8 cellular contexts compared by ENCODE assay signal in the genomic region with DNA sequence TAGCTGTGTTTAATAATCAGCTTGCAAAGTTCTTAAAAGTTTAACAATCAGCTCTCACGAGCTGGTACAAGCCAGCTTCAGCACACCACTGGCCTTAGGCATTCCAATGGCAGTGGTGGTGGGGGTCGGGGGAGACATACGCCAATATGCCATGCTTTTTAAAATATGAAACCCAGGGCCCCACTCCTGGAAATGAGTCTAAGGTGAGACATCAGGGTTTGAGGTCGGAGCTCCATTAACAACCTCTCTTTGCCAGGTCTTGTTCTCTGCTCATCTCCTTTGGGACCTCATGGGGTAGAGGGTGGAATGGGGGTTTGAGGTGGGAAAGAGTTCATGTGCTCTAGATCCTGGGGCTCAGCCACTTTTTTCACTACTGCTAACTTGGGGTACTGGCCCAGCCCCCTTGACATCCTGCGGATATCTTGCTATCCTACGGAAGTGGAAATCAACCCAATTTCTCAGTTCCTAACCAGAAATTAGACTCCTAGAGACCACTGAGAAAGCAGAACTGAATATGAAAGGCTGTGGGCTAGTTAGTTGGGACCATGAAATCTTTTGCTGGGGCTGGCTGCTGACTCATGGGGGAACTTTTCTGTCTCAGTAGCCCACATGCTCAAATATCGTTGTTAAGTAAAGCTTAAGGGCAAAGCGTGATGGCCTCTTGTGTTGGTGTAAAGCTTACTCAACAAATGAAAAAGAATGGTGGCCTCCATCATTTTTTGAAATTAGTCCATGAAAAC.
A peak's percentile ranks its signal among the peaks of the same experiment; 100 is the strongest.
DNase-seq lines count a peak whose midpoint lies in the region; ATAC-seq, FAIRE-seq and TF ChIP-seq lines count a peak whose summit lies in the region.

No MANE protein-coding gene starts in this region.

- H3K4me2 ChIP-seq in HCT116 (ENCODE audit: low read length), result no peak overlapping the region

- DNase-seq in HCT116 (ENCODE audit: low read depth, low spot score) (no peak), NOMO-1 (lab: John Stamatoyannopoulos, UW; ENCODE audit: unreplicated experiment in 2 of 2) (peak; percentile 89 to 95), NCI-H1048 (lab: John Stamatoyannopoulos, UW) (no peak), occipital lobe (lab: John Stamatoyannopoulos, UW) (no peak), D721Med (ENCODE audit: insufficient read length, low spot score) (no peak), aorta (no peak)

- BruUV-seq in HCT116 (replicated peaks; lab: Mats Ljungman, UMichigan), result no TSS peak

- FAIRE-seq in D721Med (lab: Jason Lieb, UNC), result no peak

- CTCF ChIA-PET in HCT116 (lab: Charles Lee), result interaction anchor here (1.4 kb wide), 1 partner anchor 9 kb away, joined by 5 read pairs; no protein-coding TSS in a partner anchor

- no peaks in the 10 kb centered on the region for H4K20me1 ChIP-seq in HCT116 (ENCODE audit: insufficient read depth)

- peak; percentile 96 for ATAC-seq in GM18511 (IDR thresholded peaks at IDR 0.05; ENCODE audit: unreplicated experiment)
- ATAC-seq in HCT116, result no peak
- ATAC-seq in aorta (ENCODE audit: low FRiP score), result no peak

- TF ChIP-seq POLR2A in HCT116 (IDR thresholded peaks at IDR 0.05; ENCODE audit: borderline replicate concordance, extremely low read depth, insufficient read depth, insufficient read length), result no peak

- intact Hi-C loops in HCT116 (cut with micrococcal nuclease) (no loop called here), aorta (cut with DNase I) (loop anchor here in 1 of 2 donors (10.0 kb wide), 1 partner anchor 128 kb away; the partner anchor contains the start of gene CD44)

- H3K79me2 ChIP-seq in HCT116 (ENCODE audit: insufficient read depth, low read length), result no peaks in the 10 kb centered on the region

- H3K4me3 ChIP-seq in HCT116 (replicated peaks in 1 of 2; ENCODE audit: low read depth in 1 of 2, low read length in 2 of 2), result no peak overlapping the region
- no peak overlapping the region for H3K4me3 ChIP-seq in muscle layer of duodenum (ENCODE audit: low read depth in 1 of 2, low read length in 2 of 2)
- H3K4me3 ChIP-seq in aorta (ENCODE audit: low read length in 2 of 2), result no peak overlapping the region

- H3K9me3 ChIP-seq in HCT116 (ENCODE audit: control insufficient read depth in 1 of 2, insufficient read depth in 1 of 2, low read depth in 1 of 2, low read length in 2 of 2) (no peaks in the 10 kb centered on the region), muscle layer of duodenum (ENCODE audit: control insufficient read depth in 1 of 2, low read length in 2 of 2) (no peaks in the 10 kb centered on the region), aorta (ENCODE audit: control insufficient read depth, low read length) (no peaks in the 10 kb centered on the region)

- H3K36me3 ChIP-seq in HCT116 (ENCODE audit: control insufficient read depth in 1 of 2, insufficient read depth in 2 of 2, low read length in 2 of 2) (no peaks in the 10 kb centered on the region), muscle layer of duodenum (ENCODE audit: control insufficient read depth in 1 of 2, insufficient read depth in 2 of 2, low read length in 2 of 2) (no peaks in the 10 kb centered on the region), aorta (ENCODE audit: control insufficient read depth in 1 of 2, insufficient read depth in 2 of 2, low read length in 1 of 2) (no peaks in the 10 kb centered on the region)

- peak overlapping the region; percentile 99; the same call in 1 of the 2 replicates for H3K27ac ChIP-seq in HCT116 (ENCODE audit: low read depth, low read length)
- H3K27ac ChIP-seq in muscle layer of duodenum (ENCODE audit: low read length), result peak overlapping the region; percentile 14
- H3K27ac ChIP-seq in aorta (ENCODE audit: low read depth in 1 of 2, low read length in 2 of 2), result no peak overlapping the region

- RAD21 ChIA-PET in HCT116 (lab: Charles Lee; ENCODE audit: low non-redundant PET in 1 of 2, low total read pairs in 2 of 2, uncharacterized antibody in 2 of 2, unreplicated experiment in 2 of 2), result no interaction called here

- 81 to 93% methylated on average over 8 of the region's 8 CpGs for WGBS in aorta, 2 donors

- peaks cover 73 to 76% of the 10 kb centered on the region in 2 experiments for H3K4me1 ChIP-seq in HCT116 (ENCODE audit: control insufficient read depth in 1 of 2, insufficient read depth in 2 of 2, low read length in 2 of 2)
- H3K4me1 ChIP-seq in muscle layer of duodenum (ENCODE audit: control insufficient read depth in 1 of 2, insufficient read depth in 2 of 2, low read length in 2 of 2), result peaks cover 0 to 4% of the 10 kb centered on the region in 2 donors
- H3K4me1 ChIP-seq in aorta (ENCODE audit: control insufficient read depth in 1 of 2, insufficient read depth in 2 of 2, low read length in 2 of 2), result peaks cover 0 to 2% of the 10 kb centered on the region in 2 donors

- POLR2A ChIA-PET in HCT116 (lab: Charles Lee), result interaction anchor here (1.0 to 1.1 kb wide), 2 partner anchors 134 to 137 kb away, joined by 3 to 4 read pairs; no protein-coding TSS in a partner anchor

- no peak for TF ChIP-seq CTCF in HCT116 (IDR thresholded peaks at IDR 0.05 in 2 of 3, conservative IDR thresholded peaks at IDR 0.05 in 1 of 3; ENCODE audit: borderline replicate concordance in 1 of 3, insufficient read depth in 1 of 3, low read depth in 2 of 3, low read length in 2 of 3)
- no peak for TF ChIP-seq CTCF in D721Med (IDR thresholded peaks at IDR 0.05; ENCODE audit: insufficient read depth, missing control alignments)

- H2AFZ ChIP-seq in HCT116 (ENCODE audit: low read depth, low read length, poor library complexity, severe bottlenecking), result no peak overlapping the region

- no peak overlapping the region for H3K9ac ChIP-seq in HCT116 (ENCODE audit: low read length)

- no peaks in the 10 kb centered on the region for H3K27me3 ChIP-seq in HCT116 (ENCODE audit: insufficient read depth, low read length)
- no peaks in the 10 kb centered on the region for H3K27me3 ChIP-seq in muscle layer of duodenum (ENCODE audit: low read depth, low read length)
- no peaks in the 10 kb centered on the region for H3K27me3 ChIP-seq in aorta (ENCODE audit: control insufficient read depth in 1 of 2, insufficient read depth in 2 of 2, low read length in 1 of 2)

- H3K9me2 ChIP-seq in HCT116 (ENCODE audit: insufficient read depth), result no peaks in the 10 kb centered on the region

- no peak for TF ChIP-seq RAD21 in HCT116 (IDR thresholded peaks at IDR 0.05; ENCODE audit: low read depth)

TF ChIP-seq in HCT116, 20 proteins besides CTCF, POLR2A, EP300 and RAD21:
- TF ChIP-seq SIN3A (IDR thresholded peaks at IDR 0.05; ENCODE audit: low read depth) (no peak), JUND (IDR thresholded peaks at IDR 0.05) (no peak), CEBPB (IDR thresholded peaks at IDR 0.05; ENCODE audit: low read depth) (no peak), SRF (IDR thresholded peaks at IDR 0.05; ENCODE audit: low read depth) (no peak), ZBTB33 (IDR thresholded peaks at IDR 0.05; ENCODE audit: extremely low read depth, insufficient replicate concordance, low read length) (no peak), EGR1 (IDR thresholded peaks at IDR 0.05; ENCODE audit: low read depth) (no peak), EZH2 (IDR thresholded peaks at IDR 0.05) (no peak), CBX3 (IDR thresholded peaks at IDR 0.05; ENCODE audit: low read depth) (no peak), FOSL1 (IDR thresholded peaks at IDR 0.05; ENCODE audit: low read depth) (no peak), POLR2AphosphoS5 (IDR thresholded peaks at IDR 0.05; ENCODE audit: low read depth, low read length) (no peak), ZFX (IDR thresholded peaks at IDR 0.05) (no peak), EZH2phosphoT487 (IDR thresholded peaks at IDR 0.05; ENCODE audit: borderline replicate concordance) (no peak), ZNF274 (IDR thresholded peaks at IDR 0.05; ENCODE audit: low read depth, low read length) (no peak), SP1 (IDR thresholded peaks at IDR 0.05; ENCODE audit: low read depth) (no peak), ELF1 (IDR thresholded peaks at IDR 0.05; ENCODE audit: borderline replicate concordance, low read depth) (no peak)
- TF ChIP-seq, protein P1, sequence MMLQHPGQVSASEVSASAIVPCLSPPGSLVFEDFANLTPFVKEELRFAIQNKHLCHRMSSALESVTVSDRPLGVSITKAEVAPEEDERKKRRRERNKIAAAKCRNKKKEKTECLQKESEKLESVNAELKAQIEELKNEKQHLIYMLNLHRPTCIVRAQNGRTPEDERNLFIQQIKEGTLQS (IDR thresholded peaks at IDR 0.05), result no peak
- TF ChIP-seq, protein P2, sequence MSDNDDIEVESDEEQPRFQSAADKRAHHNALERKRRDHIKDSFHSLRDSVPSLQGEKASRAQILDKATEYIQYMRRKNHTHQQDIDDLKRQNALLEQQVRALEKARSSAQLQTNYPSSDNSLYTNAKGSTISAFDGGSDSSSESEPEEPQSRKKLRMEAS (IDR thresholded peaks at IDR 0.05), result no peak

Comparison
In these comparisons a context has a peak if more than half of its experiments do, and no peak if none do; other contexts are left out.
1. DNase-seq: peak in NOMO-1 (2 of 2); none in HCT116 (single experiment), NCI-H1048 (single experiment), occipital lobe (single experiment), D721Med (single experiment) and aorta (0 of 2).
2. H3K27ac ChIP-seq: peak in HCT116 (single experiment) and muscle layer of duodenum (single experiment); none in aorta (0 of 2).